In the genomic region with DNA sequence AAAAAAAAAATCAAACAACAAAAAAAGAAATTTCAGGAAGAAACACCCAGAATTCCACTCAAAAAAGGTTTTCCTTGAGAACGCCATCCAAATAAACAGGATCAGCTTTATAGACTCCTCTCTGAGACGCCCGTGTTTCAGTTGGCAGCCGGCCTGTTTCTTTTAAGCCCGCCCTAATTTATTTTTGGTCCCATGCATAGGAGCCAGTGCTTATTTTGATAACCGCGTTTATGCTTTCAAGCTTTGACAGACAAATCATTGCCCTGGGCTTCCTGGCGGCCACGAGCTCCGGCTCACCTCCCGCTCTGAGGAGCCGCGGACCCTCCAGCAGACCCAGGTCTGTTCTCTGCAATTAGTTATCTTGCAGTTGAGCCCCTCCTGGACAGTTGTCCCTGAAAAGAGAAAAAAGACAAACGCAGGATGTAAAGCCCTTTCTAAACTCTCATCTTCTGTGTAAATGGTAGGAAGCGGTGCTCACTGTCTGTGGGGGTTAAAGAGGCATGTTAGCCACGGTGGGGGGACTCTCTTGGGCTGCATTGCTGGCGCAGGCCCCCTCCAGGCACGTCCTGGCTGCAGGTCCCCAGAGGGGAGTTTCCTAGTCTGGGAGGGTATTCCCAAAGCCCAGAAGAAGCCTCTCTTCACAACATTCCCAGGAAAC, we compare ENCODE assay signal across 14 cellular contexts. TPM values are rescaled to one million over a fixed set of nuclear protein-coding genes. Genes with fewer than 3 reads are reported as not detected.
DNase-seq lines count a peak whose midpoint lies in the region; ATAC-seq and TF ChIP-seq lines count a peak whose summit lies in the region.
"Had no signal": no experiment of that assay in that cellular context is flagged by ENCODE, and none has a peak within 500 bp of the region (broad histone marks: within the 10 kb centered on the region; RNA-seq: fewer than 3 reads in every experiment).

No MANE protein-coding gene starts in this region.

- H3K27me3 Mint-ChIP-seq in brain (peaks cover 41% of the 10 kb centered on the region), neural progenitor cell (ENCODE audit: insufficient read depth, low read depth) (peaks cover 18% of the 10 kb centered on the region)

- H3K27me3 ChIP-seq in MM.1S (replicated peaks; ENCODE audit: insufficient read depth, low read length) (peaks cover 90% of the 10 kb centered on the region), neural progenitor cell (peaks cover 61% of the 10 kb centered on the region)

- H3K4me3 ChIP-seq in MM.1S (ENCODE audit: low read length) (no peak overlapping the region), neural progenitor cell (no peak overlapping the region)

- H3K36me3 ChIP-seq in MM.1S (replicated peaks; ENCODE audit: insufficient read depth, low read length) (no peaks in the 10 kb centered on the region), neural progenitor cell (no peaks in the 10 kb centered on the region)

- DNase-seq in DMS79 treated with DMSO at 0.1 percent for 48 hours (lab: John Stamatoyannopoulos, UW): peak; percentile 20
- DNase-seq in DMS79 (lab: John Stamatoyannopoulos, UW): no peak
- no peak for DNase-seq in MM.1S
- DNase-seq in neural progenitor cell (ENCODE audit: low spot score): no peak
- no peak for DNase-seq in stimulated activated naive CD4-positive, alpha-beta T cell treated with Interleukin-2 at 50 U/mL for 16 hours (lab: John Stamatoyannopoulos, UW)
- DNase-seq in T1000 (lab: John Stamatoyannopoulos, UW): no peak
- DNase-seq: 8988T; CD8-positive, alpha-beta memory T cell; naive B cell had no signal

- H2AFZ ChIP-seq in MM.1S (ENCODE audit: low read length) (no peak overlapping the region), neural progenitor cell (replicated peaks) (no peak overlapping the region)

- H3K4me1 ChIP-seq in MM.1S (ENCODE audit: low read length): no peaks in the 10 kb centered on the region
- peaks cover 6% of the 10 kb centered on the region for H3K4me1 ChIP-seq in neural progenitor cell

- peaks cover 0 to 7% (median 0%) of the 10 kb centered on the region in 5 experiments for H3K9me3 Mint-ChIP-seq in brain
- no peaks in the 10 kb centered on the region for H3K9me3 Mint-ChIP-seq in neural progenitor cell
- H3K9me3 Mint-ChIP-seq: naive B cell had no signal

- TF ChIP-seq CTCF in MM.1S (IDR thresholded peaks at IDR 0.05; ENCODE audit: low read length) (no peak), brain (conservative IDR thresholded peaks at IDR 0.05) (no peak), neural progenitor cell (IDR thresholded peaks at IDR 0.05) (no peak)

- H3F3A ChIP-seq in MM.1S (ENCODE audit: insufficient read depth, low read length): no peaks in the 10 kb centered on the region
- H3F3A ChIP-seq in neural progenitor cell (ENCODE audit: low read depth): no peaks in the 10 kb centered on the region

- no peaks in the 10 kb centered on the region for H3K79me2 ChIP-seq in MM.1S (ENCODE audit: low read length)
- H3K79me2 ChIP-seq in neural progenitor cell (ENCODE audit: low read depth): no peaks in the 10 kb centered on the region

- no peak overlapping the region for H3K27ac ChIP-seq in MM.1S (ENCODE audit: low read length)
- H3K27ac ChIP-seq in neural progenitor cell: no peak overlapping the region

- H3K4me3 Mint-ChIP-seq in brain: peak overlapping the region in 3 of 5 experiments; percentile 22 to 61 (median 52)
- no peak overlapping the region for H3K4me3 Mint-ChIP-seq in neural progenitor cell
- H3K4me3 Mint-ChIP-seq: CD8-positive, alpha-beta memory T cell; naive B cell had no signal

- H3K27ac Mint-ChIP-seq in brain: peak overlapping the region in 3 of 5 experiments; percentile 57 to 93 (median 75)
- peak overlapping the region; percentile 50 for H3K27ac Mint-ChIP-seq in neural progenitor cell
- H3K27ac Mint-ChIP-seq: CD8-positive, alpha-beta memory T cell had no signal

- peaks cover 18% of the 10 kb centered on the region for H3K4me1 Mint-ChIP-seq in brain
- H3K4me1 Mint-ChIP-seq in neural progenitor cell: peaks cover 12% of the 10 kb centered on the region
- H3K4me1 Mint-ChIP-seq: CD8-positive, alpha-beta memory T cell; naive B cell had no signal

- H3K9ac ChIP-seq in MM.1S (ENCODE audit: low read length): no peak overlapping the region
- H3K9ac ChIP-seq in neural progenitor cell: no peak overlapping the region

- H3K9me2 ChIP-seq in MM.1S (replicated peaks; ENCODE audit: insufficient read depth, low read length): no peaks in the 10 kb centered on the region

- ATAC-seq in GM18517 (IDR thresholded peaks at IDR 0.05; ENCODE audit: unreplicated experiment): no peak

- H3K4me2 ChIP-seq in MM.1S (ENCODE audit: low read depth, low read length) (peak overlapping the region; percentile 15; the same call in 1 of the 2 replicates), neural progenitor cell (no peak overlapping the region)

- H3K36me3 Mint-ChIP-seq in brain: no peaks in the 10 kb centered on the region
- no peaks in the 10 kb centered on the region for H3K36me3 Mint-ChIP-seq in neural progenitor cell
- H3K36me3 Mint-ChIP-seq: CD8-positive, alpha-beta memory T cell; naive B cell had no signal

- H3K9me3 ChIP-seq in MM.1S (replicated peaks; ENCODE audit: insufficient read depth, low read length) (no peaks in the 10 kb centered on the region), neural progenitor cell (ENCODE audit: low read depth) (no peaks in the 10 kb centered on the region)

- H4K20me1 ChIP-seq in MM.1S (ENCODE audit: insufficient read depth, low read length): no peaks in the 10 kb centered on the region
- H4K20me1 ChIP-seq in neural progenitor cell (ENCODE audit: low read depth): no peaks in the 10 kb centered on the region

RNA-seq across cellular contexts. Expression of gene UNCX, which starts 22.2 kb away (rescaled TPM):
- polyA plus RNA-seq in brain (ENCODE audit: insufficient read depth, low read depth, low replicate concordance): not detected
- total RNA-seq in neural progenitor cell (ENCODE audit: low replicate concordance): not detected in 2 replicates
- total RNA-seq: CD8-positive, alpha-beta memory T cell; HT1080; liver; renal cortical epithelial cell had no signal
- polyA plus RNA-seq: CD8-positive, alpha-beta memory T cell; liver had no signal

RNA-seq across cellular contexts. Expression of gene ZFAND2A, which starts 50.5 kb away (rescaled TPM):
- polyA plus RNA-seq in brain (ENCODE audit: insufficient read depth, low read depth, low replicate concordance): 25.2 TPM
- total RNA-seq in neural progenitor cell (ENCODE audit: low replicate concordance): 9.0 and 13.3 TPM in 2 replicates
